Comparison of ENCODE assay signal across 33 cellular contexts in genomic region chr6:73293331-73293730, GRCh38. TPM values are rescaled to one million over a fixed set of nuclear protein-coding genes. Genes with fewer than 3 reads are reported as not detected.
DNase-seq lines count a peak whose midpoint lies in the region; ATAC-seq, FAIRE-seq and TF ChIP-seq lines count a peak whose summit lies in the region.
"Had no signal": no experiment of that assay in that cellular context is flagged by ENCODE, and none has a peak within 500 bp of the region (broad histone marks: within the 10 kb centered on the region; RNA-seq: fewer than 3 reads in every experiment).

No MANE protein-coding gene starts in this region.

- TF ChIP-seq CTCF in HFFc6 (IDR thresholded peaks at IDR 0.05) (peak; percentile 14; the same call in 1 of the 2 replicates), K562 (IDR thresholded peaks at IDR 0.05 in 2 of 3, conservative IDR thresholded peaks at IDR 0.05 in 1 of 3; ENCODE audit: insufficient read depth in 2 of 3, low read depth in 1 of 3, low read length in 3 of 3) (no peak), WERI-Rb-1 (IDR thresholded peaks at IDR 0.05; ENCODE audit: low read depth, low read length) (no peak)

- no peak overlapping the region for H3K27ac ChIP-seq in K562 (ENCODE audit: extremely low read depth, low read depth, low read length)
- H3K27ac ChIP-seq in WERI-Rb-1: no peak overlapping the region
- H3K27ac ChIP-seq: 22Rv1; A549; BLaER1; BLaER1 treated with 17β-estradiol and CSF1 and Interleukin-3, amounts not matched to agents 10 nM and 100 nM; C4-2B had no signal

- no peak for ATAC-seq in K562
- ATAC-seq: A549; CD8-positive, alpha-beta T cell had no signal

- peak; percentile 29 for FAIRE-seq in K562 (lab: Jason Lieb, UNC)
- no peak for FAIRE-seq in RCC 7860 (lab: Jason Lieb, UNC)
- FAIRE-seq: A204.1, A549, D721Med had no signal

- peaks cover 13% of the 10 kb centered on the region for H3K36me3 Mint-ChIP-seq in HFFc6 (ENCODE audit: low read depth)
- H3K36me3 Mint-ChIP-seq: CD14-positive monocyte; CD8-positive, alpha-beta T cell had no signal

- no peak overlapping the region for H2AFZ ChIP-seq in K562 (ENCODE audit: low read depth, low read length)

- intact Hi-C loops in K562 (cut with micrococcal nuclease): no loop called here

- no peak overlapping the region for H3K27ac Mint-ChIP-seq in HFFc6
- H3K27ac Mint-ChIP-seq: B cell; CD4-positive, alpha-beta T cell; CD4-positive, CD25-positive, alpha-beta regulatory T cell; CD8-positive, alpha-beta T cell had no signal

- H3K36me3 ChIP-seq in K562 (ENCODE audit: control insufficient read depth, insufficient read depth, low read length) (peaks cover 33% of the 10 kb centered on the region; the same call in 1 of the 3 replicates), WERI-Rb-1 (no peaks in the 10 kb centered on the region)
- H3K36me3 ChIP-seq: BE2C had no signal

- H3K4me3 ChIP-seq in K562 (no peak overlapping the region), WERI-Rb-1 (ENCODE audit: low read depth, low read length) (no peak overlapping the region)
- H3K4me3 ChIP-seq: A549; BLaER1; BLaER1 treated with 17β-estradiol and CSF1 and Interleukin-3, amounts not matched to agents 10 nM and 100 nM had no signal

- no peak for DNase-seq in HFFc6
- no peak for DNase-seq in K562 (ENCODE audit: extremely low read depth in 1 of 4, low spot score in 3 of 4)
- DNase-seq in WERI-Rb-1: no peak
- no peak for DNase-seq in RCC 7860 (ENCODE audit: low spot score)
- DNase-seq: 8988T; ACHN; AML-193; BE2C; C1 segment of cervical spinal cord; Caco-2; Calu3; CD4-positive, alpha-beta memory T cell; CD4-positive, alpha-beta T cell; CD4-positive, CD25-positive, alpha-beta regulatory T cell; CD8-positive, alpha-beta memory T cell; CD8-positive, alpha-beta T cell; COR-L47; DMS 273 treated with DMSO at 0.1 percent for 48 hours; DMS153; DMS53; DMS79; DMS79 treated with DMSO at 0.1 percent for 48 hours; DND-41; EL had no signal

- peaks cover 2% of the 10 kb centered on the region; the same call in 1 of the 2 replicates for H3K27me3 Mint-ChIP-seq in HFFc6 (ENCODE audit: insufficient read depth)
- H3K27me3 Mint-ChIP-seq: B cell; CD4-positive, alpha-beta memory T cell; CD4-positive, alpha-beta T cell; CD4-positive, CD25-positive, alpha-beta regulatory T cell; CD8-positive, alpha-beta memory T cell had no signal

- no peak overlapping the region for H3K9ac ChIP-seq in K562 (ENCODE audit: insufficient read depth in 1 of 2, low read depth in 2 of 2, low read length in 2 of 2)
- H3K9ac ChIP-seq: BLaER1; BLaER1 treated with 17β-estradiol and CSF1 and Interleukin-3, amounts not matched to agents 10 nM and 100 nM had no signal

- no TSS peak for BruUV-seq in K562 (replicated peaks; lab: Mats Ljungman, UMichigan)

- POLR2A ChIA-PET in K562 (lab: Yijun Ruan, JAX): interaction anchor here (1.1 to 1.2 kb wide), 2 partner anchors 10 to 12 kb away, joined by 3 read pairs; no protein-coding TSS in a partner anchor

- 88% methylated on average over 3 of the region's 3 CpGs for WGBS in K562 (ENCODE audit: insufficient coverage, low coverage, missing lambda C conversion rate)

- H3K4me2 ChIP-seq in K562 (ENCODE audit: insufficient read depth, low read length): no peak overlapping the region
- H3K4me2 ChIP-seq: A549; BLaER1; BLaER1 treated with 17β-estradiol and CSF1 and Interleukin-3, amounts not matched to agents 10 nM and 100 nM had no signal

- H3K9me3 Mint-ChIP-seq in HFFc6: no peaks in the 10 kb centered on the region
- H3K9me3 Mint-ChIP-seq: CD8-positive, alpha-beta memory T cell had no signal

- H3K9me3 ChIP-seq in K562 (replicated peaks; ENCODE audit: control insufficient read depth, insufficient read depth, low read depth, low read length): no peaks in the 10 kb centered on the region
- H3K9me3 ChIP-seq in WERI-Rb-1 (ENCODE audit: severe bottlenecking): no peaks in the 10 kb centered on the region
- H3K9me3 ChIP-seq: A549, BE2C, BLaER1, Caco-2 had no signal

- no peak for TF ChIP-seq EP300 in K562 (IDR thresholded peaks at IDR 0.05; ENCODE audit: low read length)

- CTCF ChIA-PET in K562 (lab: Yijun Ruan, JAX; ENCODE audit: low intra/inter-chr PET ratio): no interaction called here

- TF ChIP-seq RAD21 in K562 (CRISPR knock-in tag; conservative IDR thresholded peaks at IDR 0.05 in 1 of 2, IDR thresholded peaks at IDR 0.05 in 1 of 2): no peak

- no peak overlapping the region for H3K4me3 Mint-ChIP-seq in HFFc6
- H3K4me3 Mint-ChIP-seq: B cell; CD14-positive monocyte; CD4-positive, alpha-beta memory T cell; CD4-positive, alpha-beta T cell; CD4-positive, CD25-positive, alpha-beta regulatory T cell; CD8-positive, alpha-beta memory T cell; CD8-positive, alpha-beta T cell had no signal

- in situ Hi-C loops in K562 (cut with MboI): no loop called here

- no peak for TF ChIP-seq POLR2A in K562 (conservative IDR thresholded peaks at IDR 0.05)

- H3K9me1 ChIP-seq in K562 (ENCODE audit: control insufficient read depth, insufficient read depth, low read length): no peaks in the 10 kb centered on the region

- H3K4me1 ChIP-seq in K562 (replicated peaks in 1 of 2; ENCODE audit: control insufficient read depth in 2 of 2, insufficient read depth in 2 of 2, low read length in 2 of 2): no peaks in the 10 kb centered on the region
- H3K4me1 ChIP-seq: A549, BE2C, BLaER1, Caco-2 had no signal

- H3K27me3 ChIP-seq in K562 (ENCODE audit: control insufficient read depth in 2 of 2, insufficient read depth in 2 of 2, low read length in 2 of 2): no peaks in the 10 kb centered on the region
- no peaks in the 10 kb centered on the region for H3K27me3 ChIP-seq in WERI-Rb-1 (ENCODE audit: insufficient read depth, low read depth, severe bottlenecking)
- H3K27me3 ChIP-seq: BE2C; BLaER1; BLaER1 treated with 17β-estradiol and CSF1 and Interleukin-3, amounts not matched to agents 10 nM and 100 nM had no signal

- no peaks in the 10 kb centered on the region for H3K79me2 ChIP-seq in K562 (ENCODE audit: control insufficient read depth, insufficient read depth, low read length)

- H3K4me1 Mint-ChIP-seq in HFFc6 (ENCODE audit: low read depth): peaks cover 11% of the 10 kb centered on the region
- H3K4me1 Mint-ChIP-seq: B cell; CD14-positive monocyte; CD4-positive, alpha-beta memory T cell; CD8-positive, alpha-beta memory T cell had no signal

- no peaks in the 10 kb centered on the region for H4K20me1 ChIP-seq in K562 (replicated peaks; ENCODE audit: control insufficient read depth, insufficient read depth, low read length)
- H4K20me1 ChIP-seq: BLaER1; BLaER1 treated with 17β-estradiol and CSF1 and Interleukin-3, amounts not matched to agents 10 nM and 100 nM had no signal

TF ChIP-seq in K562, 482 proteins besides CTCF, POLR2A, EP300 and RAD21:
- TF ChIP-seq NKRF (IDR thresholded peaks at IDR 0.05; ENCODE audit: borderline replicate concordance): no peak
TF ChIP-seq in K562: peak in this region for 0.

RNA-seq across cellular contexts. Expression of gene KHDC1, which starts 30.3 kb away (rescaled TPM):
- 1 to 10 TPM; 4.8 to 6.3 (median 5.9) TPM for total RNA-seq in HFFc6 (2021; fragmentation: NEBNext Ultra II Directional; extraction: Animal tissue kit (Norgen Biotek cat#: 25700))
- total RNA-seq in K562 (2011; cell fraction: chromatin; rRNA removed; ENCODE audit: low replicate concordance): 25.6 and 34.9 TPM in 2 replicates
- 30.7 and 32.6 TPM in 2 replicates for total RNA-seq in K562 (2011; cell fraction: nucleolus; rRNA removed)
- total RNA-seq in K562 (2011; cell fraction: nucleoplasm; rRNA removed): 28.3 and 35.8 TPM in 2 replicates
- total RNA-seq in K562 (2014; rRNA removed) (2.5 and 3.7 TPM in 2 replicates), K562 (2014; rRNA removed; fragmentation: Illumina TruSeq; extraction: Trizol) (5.5 and 5.6 TPM in 2 replicates), K562 (2015; rRNA removed; fragmentation: Illumina TruSeq; extraction: Trizol) (5.3 and 5.8 TPM in 2 replicates), K562 (2021) (7.6 and 8.0 TPM in 2 replicates)
- polyA plus RNA-seq in K562 (2011; rRNA removed) (7.5 and 9.1 TPM in 2 replicates), K562 (2014; fragmentation: Illumina TruSeq; extraction: Trizol) (8.6 and 9.7 TPM in 2 replicates), K562 (2014; fragmentation: Nextera tagmentation; extraction: Ambion mirVana) (10 to 100 TPM; 16.1 to 19.5 TPM), K562 (2014; rRNA removed) (9.4 and 11.8 TPM in 2 replicates)
- polyA plus RNA-seq in K562 (2011; cell fraction: cytosol; rRNA removed): 10.8 and 11.5 TPM in 2 replicates
- polyA plus RNA-seq in K562 (2011; cell fraction: nucleus; rRNA removed): 22.5 and 29.2 TPM in 2 replicates
- polyA plus RNA-seq in K562 (2012): 7.6 and 10.9 TPM in 2 replicates
- 4.6 and 4.9 TPM in 2 replicates for polyA minus RNA-seq in K562 (2011; rRNA and poly(A)+ RNA removed)
- polyA minus RNA-seq in K562 (2011; cell fraction: cytosol; rRNA and poly(A)+ RNA removed): 2.2 and 2.5 TPM in 2 replicates
- 13.9 and 16.6 TPM in 2 replicates for polyA minus RNA-seq in K562 (2011; cell fraction: nucleus; rRNA and poly(A)+ RNA removed)
- polyA plus RNA-seq: CD14-positive monocyte had no signal
